In the genomic region with DNA sequence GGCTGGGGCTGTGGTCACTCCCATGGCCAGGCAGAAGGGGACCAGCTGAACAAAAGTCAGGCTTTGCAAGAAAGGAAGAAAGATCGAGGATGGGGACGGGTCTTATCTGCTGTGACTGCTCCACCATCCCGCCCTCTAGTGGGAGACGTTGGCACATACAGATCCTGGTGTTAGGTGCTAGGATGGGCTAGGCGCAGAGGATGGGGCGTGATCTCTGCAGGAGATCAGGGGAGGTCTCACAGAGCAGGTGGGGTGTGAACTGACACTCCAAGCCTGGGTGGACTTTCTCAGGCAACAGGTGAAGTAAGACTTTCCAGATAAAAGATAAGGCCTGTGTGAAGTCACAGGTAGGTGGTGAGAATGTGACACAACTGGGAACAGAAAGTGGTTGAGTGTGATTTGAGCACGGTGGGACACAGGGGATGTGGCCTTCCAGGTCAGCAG, we compare ENCODE assay signal across 9 cellular contexts.
DNase-seq lines count a peak whose midpoint lies in the region; ATAC-seq and TF ChIP-seq lines count a peak whose summit lies in the region.
"Had no signal": no experiment of that assay in that cellular context is flagged by ENCODE, and none has a peak within 500 bp of the region (broad histone marks: within the 10 kb centered on the region; RNA-seq: fewer than 3 reads in every experiment).

No MANE protein-coding gene starts in this region.

- peaks cover 12% of the 10 kb centered on the region for H3K27me3 Mint-ChIP-seq in memory B cell

- H3K4me3 Mint-ChIP-seq in memory B cell, result no peak overlapping the region

- H3K36me3 ChIP-seq in GM06990 (ENCODE audit: control insufficient read depth, insufficient read depth, low read length) (no peaks in the 10 kb centered on the region), spleen (no peaks in the 10 kb centered on the region), prostate gland (no peaks in the 10 kb centered on the region)
- H3K36me3 ChIP-seq: thoracic aorta had no signal

- no peak overlapping the region for H3K27ac Mint-ChIP-seq in memory B cell

- TF ChIP-seq POLR2A in spleen (IDR thresholded peaks at IDR 0.05) (no peak), prostate gland (IDR thresholded peaks at IDR 0.05) (no peak)

- TF ChIP-seq CTCF in GM06990 (IDR thresholded peaks at IDR 0.05; ENCODE audit: insufficient read depth, low read length, poor library complexity, severe bottlenecking) (peak; percentile 34), astrocyte of the cerebellum (IDR thresholded peaks at IDR 0.05; ENCODE audit: low read depth, low read length, missing control alignments) (peak; percentile 71), spleen (IDR thresholded peaks at IDR 0.05 in 8 of 11, conservative IDR thresholded peaks at IDR 0.05 in 3 of 11) (peak in 5 of 11 experiments; percentile 19 to 45 (median 37)), prostate gland (IDR thresholded peaks at IDR 0.05) (peak in 2 of 4 experiments; percentile 8 to 26)

- no peak overlapping the region for H3K27ac ChIP-seq in spleen
- no peak overlapping the region for H3K27ac ChIP-seq in prostate gland
- H3K27ac ChIP-seq: thoracic aorta had no signal

- H3K36me3 Mint-ChIP-seq in memory B cell, result peaks cover 9% of the 10 kb centered on the region

- ATAC-seq in memory B cell (ENCODE audit: low read depth) (peak; percentile 43), GM21529 (IDR thresholded peaks at IDR 0.05; ENCODE audit: unreplicated experiment) (no peak)

- DNase-seq in GM06990 (ENCODE audit: extremely low read depth, insufficient read length) (no peak), NCI-H82 treated with DMSO at 0.1 percent for 48 hours (lab: John Stamatoyannopoulos, UW; ENCODE audit: unreplicated experiment) (peak; percentile 22), astrocyte of the cerebellum (ENCODE audit: low read depth) (no peak), memory B cell (ENCODE audit: low spot score in 2 of 2) (no peak), spleen (no peak), prostate gland (ENCODE audit: low spot score) (no peak), hepatic stellate cell (ENCODE audit: low spot score) (no peak)

- peaks cover 11% of the 10 kb centered on the region for H3K9me3 Mint-ChIP-seq in memory B cell

- WGBS in spleen, 5 donors, result 37 to 47% (median 40%) methylated on average over 7 of the region's 7 CpGs
- WGBS in prostate gland, result 25% methylated on average over 7 of the region's 7 CpGs

- no peaks in the 10 kb centered on the region; the same call in 1 of the 2 replicates for H3K27me3 ChIP-seq in GM06990 (replicated peaks; ENCODE audit: control insufficient read depth, insufficient read depth, low read length)
- peaks cover 0 to 24% (median 0%) of the 10 kb centered on the region in 7 donors for H3K27me3 ChIP-seq in spleen (replicated peaks in 1 of 7)
- H3K27me3 ChIP-seq in prostate gland (replicated peaks; ENCODE audit: insufficient read depth), result no peaks in the 10 kb centered on the region

- in situ Hi-C loops in astrocyte of the cerebellum (cut with HindIII; ENCODE audit: low sequenced_read_pairs), result no loop called here

- H3K9me3 ChIP-seq in spleen (peaks cover 0 to 21% (median 15%) of the 10 kb centered on the region in 8 donors), prostate gland (no peaks in the 10 kb centered on the region)
- H3K9me3 ChIP-seq: thoracic aorta had no signal

- H3K4me1 ChIP-seq in spleen (peaks cover 0 to 9% (median 3%) of the 10 kb centered on the region in 6 donors), prostate gland (replicated peaks) (no peaks in the 10 kb centered on the region)

- peaks cover 8% of the 10 kb centered on the region for H3K4me1 Mint-ChIP-seq in memory B cell

- intact Hi-C loops in spleen (cut with DNase I; ENCODE audit: low total_unique reads), result no loop called here
- intact Hi-C loops in prostate gland (cut with DNase I), result no loop called here

- no peak overlapping the region for H3K4me3 ChIP-seq in GM06990 (replicated peaks; ENCODE audit: low read depth, low read length)
- no peak overlapping the region for H3K4me3 ChIP-seq in astrocyte of the cerebellum (ENCODE audit: low read depth, low read length)
- no peak overlapping the region for H3K4me3 ChIP-seq in spleen
- H3K4me3 ChIP-seq in prostate gland, result no peak overlapping the region
- H3K4me3 ChIP-seq: thoracic aorta had no signal
